18 cellular contexts compared by ENCODE assay signal in genomic region chr2:238498188-238498587, GRCh38.
DNase-seq lines count a peak whose midpoint lies in the region; ATAC-seq, FAIRE-seq and TF ChIP-seq lines count a peak whose summit lies in the region.
"Had no signal": no experiment of that assay in that cellular context is flagged by ENCODE, and none has a peak within 500 bp of the region (broad histone marks: within the 10 kb centered on the region; RNA-seq: fewer than 3 reads in every experiment).

No MANE protein-coding gene starts in this region.

- DNase-seq in HepG2 (ENCODE audit: low spot score): no peak
- peak; percentile 62 for DNase-seq in posterior vena cava (ENCODE audit: low spot score)
- DNase-seq in hippocampal formation (lab: John Stamatoyannopoulos, UW): no peak
- DNase-seq in DMS79 (lab: John Stamatoyannopoulos, UW): no peak
- DNase-seq in GM12892 (ENCODE audit: insufficient read length): no peak
- DNase-seq: C1 segment of cervical spinal cord; CD8-positive, alpha-beta T cell; GOT3; NCI-H1105; NCI-H1694; NCI-H2081 treated with DMSO at 0.1 percent for 48 hours; NCI-H446; Peyer's patch; SJCRH30 had no signal

- H3K27ac Mint-ChIP-seq in activated T-helper 17 cell treated with anti-CD3 and anti-CD28 coated beads, Interleukin-2, amount 50 U/mL, for 72 hours: peak overlapping the region; percentile 17
- H3K27ac Mint-ChIP-seq: CD8-positive, alpha-beta T cell; IgD-negative memory B cell had no signal

- intact Hi-C loops in HepG2 (cut with micrococcal nuclease; ENCODE audit: unreplicated experiment): no loop called here
- intact Hi-C loops in posterior vena cava (cut with DNase I): no loop called here

- H3K27ac ChIP-seq in BLaER1 treated with 17β-estradiol and CSF1 and Interleukin-3, amounts not matched to agents 10 nM and 100 nM: 0 out of 22 replicates have a peak overlapping the region, but pooled peaks of 1 of the 11 experiments have one; percentile 26
- no peak overlapping the region for H3K27ac ChIP-seq in HepG2 (ENCODE audit: extremely low read length, insufficient read depth, low read length)
- H3K27ac ChIP-seq: Peyer's patch, SJCRH30 had no signal

- no peaks in the 10 kb centered on the region for H4K20me1 ChIP-seq in BLaER1 treated with 17β-estradiol and CSF1 and Interleukin-3, amounts not matched to agents 10 nM and 100 nM
- no peaks in the 10 kb centered on the region for H4K20me1 ChIP-seq in HepG2 (ENCODE audit: insufficient read depth, low read length)

- H3K4me3 ChIP-seq in BLaER1 treated with 17β-estradiol and CSF1 and Interleukin-3, amounts not matched to agents 10 nM and 100 nM: no peak overlapping the region
- no peak overlapping the region for H3K4me3 ChIP-seq in HepG2 (replicated peaks in 1 of 3; ENCODE audit: insufficient read depth in 1 of 3, low read depth in 2 of 3, low read length in 3 of 3)
- H3K4me3 ChIP-seq: Peyer's patch, SJCRH30 had no signal

- WGBS in HepG2 (ENCODE audit: low lambda C conversion rate): 63% methylated on average over 8 of the region's 8 CpGs

- TF ChIP-seq EP300 in HepG2 (IDR thresholded peaks at IDR 0.05; ENCODE audit: low read depth in 2 of 2, low read length in 2 of 2) (no peak), HepG2 (CRISPR knock-in tag; IDR thresholded peaks at IDR 0.05; ENCODE audit: borderline replicate concordance) (no peak)

- H2AFZ ChIP-seq in HepG2 (ENCODE audit: low read length): no peak overlapping the region

- POLR2A ChIA-PET in HepG2 (lab: Yijun Ruan, JAX): no interaction called here

- H3K36me3 ChIP-seq in BLaER1 treated with 17β-estradiol and CSF1 and Interleukin-3, amounts not matched to agents 10 nM and 100 nM: no peaks in the 10 kb centered on the region
- no peaks in the 10 kb centered on the region for H3K36me3 ChIP-seq in HepG2 (replicated peaks in 1 of 2; ENCODE audit: control insufficient read depth in 1 of 2, insufficient read depth in 2 of 2, low read length in 2 of 2)
- H3K36me3 ChIP-seq: Peyer's patch, SJCRH30 had no signal

- H3K27me3 ChIP-seq in BLaER1 treated with 17β-estradiol and CSF1 and Interleukin-3, amounts not matched to agents 10 nM and 100 nM: 0 out of 22 replicates have a peak, but pooled peaks cover 0 to 6% (median 0%) of the 10 kb centered on the region in 11 experiments
- no peaks in the 10 kb centered on the region for H3K27me3 ChIP-seq in HepG2 (ENCODE audit: control insufficient read depth in 1 of 2, insufficient read depth in 2 of 2, low read length in 2 of 2)
- H3K27me3 ChIP-seq: Peyer's patch had no signal

- no peaks in the 10 kb centered on the region for H3K27me3 Mint-ChIP-seq in activated T-helper 17 cell treated with anti-CD3 and anti-CD28 coated beads, Interleukin-2, amount 50 U/mL, for 72 hours

- H3K4me3 Mint-ChIP-seq in activated T-helper 17 cell treated with anti-CD3 and anti-CD28 coated beads, Interleukin-2, amount 50 U/mL, for 72 hours: no peak overlapping the region
- H3K4me3 Mint-ChIP-seq: CD8-positive, alpha-beta T cell had no signal

- no peak for FAIRE-seq in HepG2 (lab: Jason Lieb, UNC)
- no peak for FAIRE-seq in GM12892 (lab: Jason Lieb, UNC)
- FAIRE-seq: GM18507 had no signal

- H3K4me1 ChIP-seq in BLaER1 treated with 17β-estradiol and CSF1 and Interleukin-3, amounts not matched to agents 10 nM and 100 nM: peaks cover 22 to 79% (median 60%) of the 10 kb centered on the region in 10 experiments
- 0 out of 2 replicates have a peak, but pooled peaks cover 8% of the 10 kb centered on the region for H3K4me1 ChIP-seq in HepG2 (ENCODE audit: insufficient read depth, low read length)
- H3K4me1 ChIP-seq: Peyer's patch, SJCRH30 had no signal

- ATAC-seq in activated T-helper 17 cell treated with anti-CD3 and anti-CD28 coated beads, Interleukin-2, amount 50 U/mL, for 72 hours (replicated peaks): no peak
- peak; percentile 66 for ATAC-seq in HepG2
- ATAC-seq: CD8-positive, alpha-beta T cell had no signal

- no peaks in the 10 kb centered on the region for H3K79me2 ChIP-seq in HepG2 (ENCODE audit: insufficient read depth, low read length)

- no peaks in the 10 kb centered on the region for H3K9me3 Mint-ChIP-seq in activated T-helper 17 cell treated with anti-CD3 and anti-CD28 coated beads, Interleukin-2, amount 50 U/mL, for 72 hours
- H3K9me3 Mint-ChIP-seq: CD8-positive, alpha-beta T cell had no signal

- peaks cover 0 to 24% (median 12%) of the 10 kb centered on the region in 11 experiments; a peak in 10 of 22 replicates for H3K9me3 ChIP-seq in BLaER1 treated with 17β-estradiol and CSF1 and Interleukin-3, amounts not matched to agents 10 nM and 100 nM (replicated peaks in 1 of 11)
- no peaks in the 10 kb centered on the region for H3K9me3 ChIP-seq in HepG2 (ENCODE audit: low read length)
- H3K9me3 ChIP-seq: Peyer's patch, SJCRH30 had no signal

- in situ Hi-C loops in HepG2 (cut with HindIII; ENCODE audit: extremely low pct_ligation_motif_present, low pct_unique_long_range_greater_than_20kb): no loop called here

- H3K9ac ChIP-seq in BLaER1 treated with 17β-estradiol and CSF1 and Interleukin-3, amounts not matched to agents 10 nM and 100 nM: peak overlapping the region in 4 of 11 experiments; percentile 0 to 50 (median 42); a peak in 3 of 22 replicates
- no peak overlapping the region for H3K9ac ChIP-seq in HepG2 (ENCODE audit: insufficient read depth, low read depth, low read length)

- TF ChIP-seq POLR2A in HepG2 (IDR thresholded peaks at IDR 0.05; ENCODE audit: insufficient read depth in 1 of 2, low read depth in 2 of 2, low read length in 2 of 2) (no peak), GM12892 (IDR thresholded peaks at IDR 0.05; ENCODE audit: low read depth, low read length) (no peak)

- no peaks in the 10 kb centered on the region for H3K36me3 Mint-ChIP-seq in activated T-helper 17 cell treated with anti-CD3 and anti-CD28 coated beads, Interleukin-2, amount 50 U/mL, for 72 hours (ENCODE audit: low read depth)
- H3K36me3 Mint-ChIP-seq: CD8-positive, alpha-beta T cell; IgD-negative memory B cell had no signal

- no peak for TF ChIP-seq RAD21 in HepG2 (CRISPR knock-in tag; IDR thresholded peaks at IDR 0.05)

- TF ChIP-seq CTCF in HepG2 (CRISPR knock-in tag; IDR thresholded peaks at IDR 0.05): no peak

- BruUV-seq in HepG2 (replicated peaks; lab: Mats Ljungman, UMichigan): no TSS peak

- H3K4me2 ChIP-seq in BLaER1 treated with 17β-estradiol and CSF1 and Interleukin-3, amounts not matched to agents 10 nM and 100 nM: peak overlapping the region in 10 of 11 experiments; percentile 38 to 95 (median 80); a peak in 19 of 22 replicates
- no peak overlapping the region for H3K4me2 ChIP-seq in HepG2 (ENCODE audit: low read depth, low read length)

- peaks cover 20% of the 10 kb centered on the region for H3K4me1 Mint-ChIP-seq in activated T-helper 17 cell treated with anti-CD3 and anti-CD28 coated beads, Interleukin-2, amount 50 U/mL, for 72 hours

- CTCF ChIA-PET in HepG2 (lab: Yijun Ruan, JAX; ENCODE audit: low intra/inter-chr PET ratio, low total read pairs): no interaction called here

TF ChIP-seq in HepG2, 621 proteins besides CTCF, POLR2A, EP300 and RAD21:
- TF ChIP-seq ZNF770 (CRISPR knock-in tag; IDR thresholded peaks at IDR 0.05): peak; percentile 74; the same call in 1 of the 2 replicates
- no peak for TF ChIP-seq MLXIP (CRISPR knock-in tag; IDR thresholded peaks at IDR 0.05; ENCODE audit: borderline replicate concordance)
TF ChIP-seq in HepG2: peak in this region for 1.
